8 cellular contexts compared by ENCODE assay signal in genomic region chr12:133037207-133038005, GRCh38. TPM values are rescaled to one million over a fixed set of nuclear protein-coding genes. Genes with fewer than 3 reads are reported as not detected.
DNase-seq lines count a peak whose midpoint lies in the region; ATAC-seq and TF ChIP-seq lines count a peak whose summit lies in the region.

ZNF84 (plus strand) TSS chr12:133037509; CDS start chr12:133041468, 3,959 bp downstream.

- peaks cover 22 to 89% (median 85%) of the 10 kb centered on the region in 8 donors for H3K9me3 ChIP-seq in spleen

- H3K36me3 ChIP-seq in spleen, result peaks cover 8 to 36% (median 26%) of the 10 kb centered on the region in 6 donors

- H3K9me3 Mint-ChIP-seq in central memory CD8-positive, alpha-beta T cell, result peaks cover 13% of the 10 kb centered on the region

- peak; percentile 96 for ATAC-seq in GM19025 (IDR thresholded peaks at IDR 0.05; ENCODE audit: low read depth, unreplicated experiment)
- ATAC-seq in HG03342 (IDR thresholded peaks at IDR 0.05; ENCODE audit: unreplicated experiment), result peak; percentile 86
- ATAC-seq in central memory CD8-positive, alpha-beta T cell (replicated peaks; ENCODE audit: extremely low read depth, poor library complexity, severe bottlenecking), result peak; percentile 90

- H3K4me3 ChIP-seq in spleen, result peak within 1 kb of the TSS; percentile 50 to 89 (median 67)

- peak in 1 of 11 experiments; percentile 22 for TF ChIP-seq CTCF in spleen (IDR thresholded peaks at IDR 0.05 in 8 of 11, conservative IDR thresholded peaks at IDR 0.05 in 3 of 11)

- H3K27ac ChIP-seq in spleen, result peak within 1 kb of the TSS; percentile 90 to 98 (median 96)

- H3K4me3 Mint-ChIP-seq in central memory CD8-positive, alpha-beta T cell, result peak within 1 kb of the TSS; percentile 88

- peak within 1 kb of the TSS; percentile 98 for H3K27ac Mint-ChIP-seq in central memory CD8-positive, alpha-beta T cell (ENCODE audit: low read depth)

- H3K27me3 Mint-ChIP-seq in central memory CD8-positive, alpha-beta T cell, result peaks cover 20% of the 10 kb centered on the region

- peak in 1 of 3 donors; percentile 25 for TF ChIP-seq POLR2A in spleen (IDR thresholded peaks at IDR 0.05)

- 0 to 1% (median 0%) methylated on average over 68 to 103 of the region's 103 CpGs for WGBS in spleen, 5 donors

- peaks cover 34% of the 10 kb centered on the region for H3K36me3 Mint-ChIP-seq in central memory CD8-positive, alpha-beta T cell (ENCODE audit: insufficient read depth)

- intact Hi-C loops in spleen (cut with DNase I; ENCODE audit: low total_unique reads), result no loop called here

- DNase-seq in AG08396 (ENCODE audit: low spot score) (peak; percentile 97), NCI-H446 (lab: John Stamatoyannopoulos, UW) (peak; percentile 97 to 98), inferior parietal cortex (ENCODE audit: extremely low spot score) (peak; percentile 96), spleen (peak; percentile 98)
- peak; percentile 97 for DNase-seq in activated CD4-positive, CD25-positive, alpha-beta regulatory T cell treated with anti-CD3 and anti-CD28 coated beads, Interleukin-2, amount 50 U/mL, for 16 hours (ENCODE audit: low read depth, low spot score)
- peak; percentile 94 to 96 for DNase-seq in central memory CD8-positive, alpha-beta T cell (ENCODE audit: low spot score in 2 of 2)

- no peaks in the 10 kb centered on the region for H3K27me3 ChIP-seq in spleen (replicated peaks in 1 of 7)

- peaks cover 0 to 24% (median 13%) of the 10 kb centered on the region in 6 donors for H3K4me1 ChIP-seq in spleen

- peaks cover 4% of the 10 kb centered on the region for H3K4me1 Mint-ChIP-seq in central memory CD8-positive, alpha-beta T cell

RNA-seq across cellular contexts. Expression of gene ZNF84, which starts in this region (rescaled TPM):
- total RNA-seq in spleen, result 10 to 100 TPM; 20.9 to 36.3 (median 31.6) TPM
- polyA plus RNA-seq in spleen, result 10 to 100 TPM in 2 of 3 donors, 1 to 10 TPM in 1; 8.6 to 13.4 (median 11.2) TPM

Comparison
In these comparisons a context has a peak if more than half of its experiments do, and no peak if none do; other contexts are left out.
1. Peak in every context shown above with its lines: DNase-seq, ATAC-seq, H3K4me3 ChIP-seq and H3K27ac ChIP-seq.